1 cellular context compared by ENCODE assay signal in genomic region chr18:22971038-22971437, GRCh38.
TF ChIP-seq lines count a peak whose summit lies in the region.

No MANE protein-coding gene starts in this region.

TF ChIP-seq in WTC11, 78 proteins besides CTCF, POLR2A, EP300 and RAD21 (continued from another document):
- TF ChIP-seq ZMAT4 (CRISPR knock-in tag; IDR thresholded peaks at IDR 0.05) (no peak), ATF2 (CRISPR knock-in tag; IDR thresholded peaks at IDR 0.05; ENCODE audit: borderline replicate concordance, low read depth) (no peak), SOX15 (CRISPR knock-in tag; IDR thresholded peaks at IDR 0.05) (no peak), JUN (CRISPR knock-in tag; IDR thresholded peaks at IDR 0.05) (no peak), ZSCAN18 (CRISPR knock-in tag; IDR thresholded peaks at IDR 0.05) (no peak), NR1H2 (CRISPR knock-in tag; IDR thresholded peaks at IDR 0.05) (no peak), ZNF512 (CRISPR knock-in tag; IDR thresholded peaks at IDR 0.05; ENCODE audit: borderline replicate concordance) (no peak), ZNF425 (CRISPR knock-in tag; conservative IDR thresholded peaks at IDR 0.05) (no peak), ZBTB43 (CRISPR knock-in tag; IDR thresholded peaks at IDR 0.05) (no peak), FOXJ3 (CRISPR knock-in tag; IDR thresholded peaks at IDR 0.05; ENCODE audit: borderline replicate concordance) (no peak), FOXP4 (CRISPR knock-in tag; IDR thresholded peaks at IDR 0.05) (no peak), GRHL2 (CRISPR knock-in tag; IDR thresholded peaks at IDR 0.05; ENCODE audit: insufficient replicate concordance, severe bottlenecking) (no peak), ARID4B (CRISPR knock-in tag; IDR thresholded peaks at IDR 0.05; ENCODE audit: borderline replicate concordance) (no peak), ELF4 (CRISPR knock-in tag; IDR thresholded peaks at IDR 0.05; ENCODE audit: low read depth) (no peak)
TF ChIP-seq in WTC11: peak in this region for 0.
